ENCODE assay signal across 12 cellular contexts in genomic region chr6:159984268-159984786, GRCh38. TPM values are rescaled to one million over a fixed set of nuclear protein-coding genes. Genes with fewer than 3 reads are reported as not detected.
DNase-seq lines count a peak whose midpoint lies in the region; ATAC-seq, FAIRE-seq and TF ChIP-seq lines count a peak whose summit lies in the region.
"Had no signal": no experiment of that assay in that cellular context is flagged by ENCODE, and none has a peak within 500 bp of the region (broad histone marks: within the 10 kb centered on the region; RNA-seq: fewer than 3 reads in every experiment).

No MANE protein-coding gene starts in this region.

- H3K27ac ChIP-seq in Panc1 (ENCODE audit: low read length) (peak overlapping the region; percentile 64), osteoblast (ENCODE audit: low read depth, low read length) (peak overlapping the region; percentile 88), aorta (ENCODE audit: low read depth in 1 of 2, low read length in 2 of 2) (no peak overlapping the region)
- H3K27ac ChIP-seq in CD8-positive, alpha-beta memory T cell (ENCODE audit: low read depth, low read length) = no peak overlapping the region
- H3K27ac ChIP-seq: thoracic aorta had no signal

- CTCF ChIA-PET in Panc1 (lab: Charles Lee) = no interaction called here
- CTCF ChIA-PET in CD8-positive, alpha-beta memory T cell (lab: Charles Lee) = no interaction called here

- ATAC-seq in Panc1 (peak; percentile 75), aorta (ENCODE audit: low FRiP score) (no peak)

- peak; percentile 50 for FAIRE-seq in H54 (lab: Jason Lieb, UNC)

- H3K4me3 ChIP-seq in Panc1 (ENCODE audit: low read depth in 2 of 2, low read length in 2 of 2) (no peak overlapping the region), choroid plexus epithelial cell (ENCODE audit: low read depth, low read length) (no peak overlapping the region), osteoblast (ENCODE audit: insufficient read depth, low read length) (no peak overlapping the region), aorta (ENCODE audit: low read length in 2 of 2) (no peak overlapping the region)
- H3K4me3 ChIP-seq in CD8-positive, alpha-beta memory T cell (ENCODE audit: low read length) = no peak overlapping the region
- H3K4me3 ChIP-seq: thoracic aorta had no signal

- peak overlapping the region; percentile 60 for H3K4me2 ChIP-seq in osteoblast (ENCODE audit: insufficient read depth, low read length)

- H3K4me1 ChIP-seq in Panc1 (ENCODE audit: control insufficient read depth, insufficient read depth, low read length) (peaks cover 55% of the 10 kb centered on the region), osteoblast (ENCODE audit: insufficient read depth, low read length) (peaks cover 57% of the 10 kb centered on the region), aorta (ENCODE audit: control insufficient read depth in 1 of 2, insufficient read depth in 2 of 2, low read length in 2 of 2) (peaks cover 0 to 7% of the 10 kb centered on the region in 2 donors)
- peaks cover 73% of the 10 kb centered on the region for H3K4me1 ChIP-seq in CD8-positive, alpha-beta memory T cell (ENCODE audit: insufficient read depth, low read length)

- H4K20me1 ChIP-seq in osteoblast (ENCODE audit: insufficient read depth, low read length) = peaks cover 57% of the 10 kb centered on the region

- H3K36me3 ChIP-seq in Panc1 (ENCODE audit: control insufficient read depth, insufficient read depth, low read length) (no peaks in the 10 kb centered on the region), osteoblast (ENCODE audit: insufficient read depth, low read length) (no peaks in the 10 kb centered on the region), aorta (ENCODE audit: control insufficient read depth in 1 of 2, insufficient read depth in 2 of 2, low read length in 1 of 2) (no peaks in the 10 kb centered on the region)
- H3K36me3 ChIP-seq in CD8-positive, alpha-beta memory T cell (ENCODE audit: insufficient read depth, low read length) = no peaks in the 10 kb centered on the region
- H3K36me3 ChIP-seq: thoracic aorta had no signal

- H3K4me3 Mint-ChIP-seq in CD8-positive, alpha-beta memory T cell = peak overlapping the region in 3 of 7 donors; percentile 22 to 41 (median 25)
- H3K4me3 Mint-ChIP-seq in activated CD4-positive, alpha-beta T cell treated with anti-CD3 and anti-CD28 coated beads, Interleukin-2, amount 10 ng/mL, durations not matched to agents 24 days and 14 days = no peak overlapping the region

- WGBS in aorta, 2 donors = 92 to 94% methylated on average over 11 of the region's 11 CpGs

- peak overlapping the region in 4 of 8 donors; percentile 56 to 97 (median 90) for H3K27ac Mint-ChIP-seq in CD8-positive, alpha-beta memory T cell
- no peak overlapping the region for H3K27ac Mint-ChIP-seq in activated CD4-positive, alpha-beta T cell treated with anti-CD3 and anti-CD28 coated beads, Interleukin-2, amount 10 ng/mL, durations not matched to agents 24 days and 14 days
- H3K27ac Mint-ChIP-seq: IgD-negative memory B cell had no signal

- no peak for TF ChIP-seq CTCF in Panc1 (IDR thresholded peaks at IDR 0.05)
- no peak for TF ChIP-seq CTCF in choroid plexus epithelial cell (conservative IDR thresholded peaks at IDR 0.05; ENCODE audit: low read depth, low read length)
- no peak for TF ChIP-seq CTCF in osteoblast (IDR thresholded peaks at IDR 0.05; ENCODE audit: extremely low read depth, low read depth, low read length)

- in situ Hi-C loops in Panc1 (cut with HindIII; ENCODE audit: low pct_unique_long_range_greater_than_20kb, low sequenced_read_pairs) = no loop called here

- TF ChIP-seq POLR2A in H54 (IDR thresholded peaks at IDR 0.05; ENCODE audit: low read depth, low read length) = no peak

- POLR2A ChIA-PET in Panc1 (lab: Charles Lee) = no interaction called here
- POLR2A ChIA-PET in CD8-positive, alpha-beta memory T cell (lab: Charles Lee) = no interaction called here

- peaks cover 81 to 95% (median 91%) of the 10 kb centered on the region in 3 donors for H3K4me1 Mint-ChIP-seq in CD8-positive, alpha-beta memory T cell
- peaks cover 64% of the 10 kb centered on the region for H3K4me1 Mint-ChIP-seq in activated CD4-positive, alpha-beta T cell treated with anti-CD3 and anti-CD28 coated beads, Interleukin-2, amount 10 ng/mL, durations not matched to agents 24 days and 14 days

- H3K36me3 Mint-ChIP-seq in CD8-positive, alpha-beta memory T cell = no peaks in the 10 kb centered on the region
- H3K36me3 Mint-ChIP-seq in activated CD4-positive, alpha-beta T cell treated with anti-CD3 and anti-CD28 coated beads, Interleukin-2, amount 10 ng/mL, durations not matched to agents 24 days and 14 days (ENCODE audit: low read depth) = peaks cover 9% of the 10 kb centered on the region

- intact Hi-C loops in Panc1 (cut with micrococcal nuclease; ENCODE audit: unreplicated experiment) = no loop called here
- intact Hi-C loops in aorta (cut with DNase I) = no loop called here
- intact Hi-C loops in activated CD4-positive, alpha-beta T cell treated with anti-CD3 and anti-CD28 coated beads, Interleukin-2, amount 10 ng/mL, durations not matched to agents 24 days and 14 days (cut with micrococcal nuclease) = no loop called here

- no peaks in the 10 kb centered on the region for H3K27me3 Mint-ChIP-seq in CD8-positive, alpha-beta memory T cell
- no peaks in the 10 kb centered on the region for H3K27me3 Mint-ChIP-seq in activated CD4-positive, alpha-beta T cell treated with anti-CD3 and anti-CD28 coated beads, Interleukin-2, amount 10 ng/mL, durations not matched to agents 24 days and 14 days

- no peaks in the 10 kb centered on the region for H3K27me3 ChIP-seq in Panc1 (ENCODE audit: control insufficient read depth, insufficient read depth, low read length)
- H3K27me3 ChIP-seq in osteoblast (ENCODE audit: insufficient read depth, low read length) = no peaks in the 10 kb centered on the region
- H3K27me3 ChIP-seq in aorta (ENCODE audit: control insufficient read depth in 1 of 2, insufficient read depth in 2 of 2, low read length in 1 of 2) = no peaks in the 10 kb centered on the region
- no peaks in the 10 kb centered on the region for H3K27me3 ChIP-seq in CD8-positive, alpha-beta memory T cell (ENCODE audit: insufficient read depth, low read length, poor library complexity, severe bottlenecking)

- H3K9me3 ChIP-seq in Panc1 (ENCODE audit: control insufficient read depth, insufficient read depth, low read depth, low read length) (no peaks in the 10 kb centered on the region), osteoblast (ENCODE audit: low read depth, low read length) (no peaks in the 10 kb centered on the region), aorta (ENCODE audit: control insufficient read depth, low read length) (no peaks in the 10 kb centered on the region)
- no peaks in the 10 kb centered on the region for H3K9me3 ChIP-seq in CD8-positive, alpha-beta memory T cell (ENCODE audit: low read length)
- H3K9me3 ChIP-seq: thoracic aorta had no signal

- H2AFZ ChIP-seq in osteoblast (ENCODE audit: low read length) = no peak overlapping the region

- DNase-seq in H54 (ENCODE audit: insufficient read length, low spot score) (no peak), Panc1 (ENCODE audit: low read depth, low spot score) (peak; percentile 85), choroid plexus epithelial cell (ENCODE audit: low read depth) (peak; percentile 92), osteoblast (ENCODE audit: insufficient read length, low spot score, missing footprints) (no peak), aorta (no peak), islet precursor cell (no peak)
- no peak for DNase-seq in CD8-positive, alpha-beta memory T cell
- no peak for DNase-seq in activated CD4-positive, alpha-beta T cell treated with anti-CD3 and anti-CD28 coated beads, Interleukin-2, amount 10 ng/mL, durations not matched to agents 24 days and 14 days
- DNase-seq: amniotic stem cell, DMS153 had no signal

- no peaks in the 10 kb centered on the region for H3K9me3 Mint-ChIP-seq in CD8-positive, alpha-beta memory T cell
- no peaks in the 10 kb centered on the region for H3K9me3 Mint-ChIP-seq in activated CD4-positive, alpha-beta T cell treated with anti-CD3 and anti-CD28 coated beads, Interleukin-2, amount 10 ng/mL, durations not matched to agents 24 days and 14 days
- H3K9me3 Mint-ChIP-seq: IgD-negative memory B cell had no signal

- BruUV-seq in Panc1 (replicated peaks; lab: Mats Ljungman, UMichigan) = no TSS peak

- H3K79me2 ChIP-seq in osteoblast (ENCODE audit: insufficient read depth, low read length) = peaks cover 97% of the 10 kb centered on the region

RNA-seq across cellular contexts. Expression of gene IGF2R, which starts 15.4 kb away (rescaled TPM):
- 163 TPM for total RNA-seq in Panc1 (2021; ENCODE audit: unreplicated experiment)
- polyA plus RNA-seq in Panc1 (2012; ENCODE audit: insufficient read length) = 140 TPM
- 174 and 177 TPM in 2 replicates for total RNA-seq in osteoblast
- total RNA-seq in aorta = 10 to 100 TPM; 76.8 to 82.0 TPM
- polyA plus RNA-seq in aorta = 10 to 100 TPM in 1 of 2 donors, 1 to 10 TPM in 1; 5.8 to 32.4 TPM
- 10 to 100 TPM; 91.4 to 93.7 TPM for total RNA-seq in CD8-positive, alpha-beta memory T cell
- 27.5 TPM for polyA plus RNA-seq in CD8-positive, alpha-beta memory T cell
- total RNA-seq in activated CD4-positive, alpha-beta T cell treated with anti-CD3 and anti-CD28 coated beads, Interleukin-2, amount 10 ng/mL, durations not matched to agents 24 days and 14 days = 75.1 and 77.9 TPM in 2 replicates

Comparison
In these comparisons a context has a peak if more than half of its experiments do, and no peak if none do; other contexts are left out.
1. DNase-seq: peak in Panc1 (single experiment) and choroid plexus epithelial cell (single experiment); none in H54 (single experiment), osteoblast (single experiment), aorta (0 of 2), islet precursor cell (single experiment), CD8-positive, alpha-beta memory T cell (0 of 5) and activated CD4-positive, alpha-beta T cell treated with anti-CD3 and anti-CD28 coated beads, Interleukin-2, amount 10 ng/mL, durations not matched to agents 24 days and 14 days (single experiment).
2. H3K27ac ChIP-seq: peak in Panc1 (single experiment) and osteoblast (single experiment); none in aorta (0 of 2) and CD8-positive, alpha-beta memory T cell (single experiment).